ENCODE assay signal across 15 cellular contexts in genomic region chr7:76216683-76217082, GRCh38.
DNase-seq lines count a peak whose midpoint lies in the region; ATAC-seq and TF ChIP-seq lines count a peak whose summit lies in the region.
"Had no signal": no experiment of that assay in that cellular context is flagged by ENCODE, and none has a peak within 500 bp of the region (broad histone marks: within the 10 kb centered on the region; RNA-seq: fewer than 3 reads in every experiment).

No MANE protein-coding gene starts in this region.

- no peak overlapping the region for H3K4me3 ChIP-seq in coronary artery
- H3K4me3 ChIP-seq: PC-9, SK-N-MC had no signal

- no peak for TF ChIP-seq CTCF in coronary artery (IDR thresholded peaks at IDR 0.05)

- DNase-seq in ELF-1 (ENCODE audit: low read depth, low spot score) (peak; percentile 87), NCI-H1417 (lab: John Stamatoyannopoulos, UW) (peak in 2 of 3 experiments; percentile 69 to 88), left kidney (ENCODE audit: low read depth, low spot score) (peak; percentile 29), coronary artery (ENCODE audit: low spot score) (no peak), OCI-M2 (lab: John Stamatoyannopoulos, UW; ENCODE audit: unreplicated experiment) (no peak)
- DNase-seq: CD8-positive, alpha-beta T cell; DND-41; GF-D8; NCI-H1694 treated with DMSO at 0.1 percent for 48 hours; NCI-H524 treated with DMSO at 0.1 percent for 48 hours; PC-9 had no signal

- ATAC-seq in GM21619 (IDR thresholded peaks at IDR 0.05; ENCODE audit: unreplicated experiment) (no peak), GM19452 (IDR thresholded peaks at IDR 0.05; ENCODE audit: unreplicated experiment) (no peak)
- ATAC-seq: CD8-positive, alpha-beta T cell had no signal

- peak overlapping the region; percentile 30 for H3K27ac ChIP-seq in angular gyrus (ENCODE audit: low read depth, low read length)
- H3K27ac ChIP-seq in coronary artery, result no peak overlapping the region
- H3K27ac ChIP-seq: PC-9, SK-N-MC had no signal

Comparison
In these comparisons a context has a peak if more than half of its experiments do, and no peak if none do; other contexts are left out.
1. DNase-seq: peak in ELF-1 (single experiment), NCI-H1417 (2 of 3) and left kidney (single experiment); none in coronary artery (single experiment) and OCI-M2 (single experiment).